Comparison of ENCODE assay signal across 1 cellular context in the genomic region with DNA sequence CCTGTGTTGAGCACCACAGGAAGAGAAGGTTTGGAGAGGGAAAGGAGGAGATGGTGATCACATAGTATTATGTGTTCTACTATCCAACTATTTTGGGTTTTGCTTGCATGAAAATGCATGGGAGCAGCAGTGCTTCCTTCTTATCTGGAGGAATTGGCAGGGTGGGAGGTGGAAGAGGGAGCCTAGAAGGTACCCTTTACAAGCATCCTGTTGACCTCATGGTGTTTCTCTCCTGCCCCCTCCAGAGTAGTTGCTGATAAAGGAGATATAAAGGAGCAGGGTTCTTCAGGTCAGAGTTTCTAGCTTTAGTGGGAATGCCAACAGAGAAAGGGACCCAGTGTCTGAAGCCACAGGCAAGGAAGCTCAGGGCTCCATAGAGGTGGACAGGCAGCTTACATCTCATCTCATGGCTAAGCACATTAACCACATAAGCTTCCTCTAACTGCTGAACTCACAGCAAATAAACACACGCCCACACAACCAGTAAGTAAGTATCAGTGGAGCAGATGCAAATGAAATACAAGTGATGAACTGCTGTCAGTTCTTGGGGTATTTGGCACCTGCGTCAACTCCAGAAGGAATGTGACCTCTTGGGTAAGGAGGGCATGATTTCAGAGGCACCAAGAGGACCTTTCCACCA.
TF ChIP-seq lines count a peak whose summit lies in the region.

No MANE protein-coding gene starts in this region.

TF ChIP-seq in SK-N-SH, 30 proteins besides CTCF, POLR2A, EP300 and RAD21 (continued from another document):
- TF ChIP-seq, protein P1, sequence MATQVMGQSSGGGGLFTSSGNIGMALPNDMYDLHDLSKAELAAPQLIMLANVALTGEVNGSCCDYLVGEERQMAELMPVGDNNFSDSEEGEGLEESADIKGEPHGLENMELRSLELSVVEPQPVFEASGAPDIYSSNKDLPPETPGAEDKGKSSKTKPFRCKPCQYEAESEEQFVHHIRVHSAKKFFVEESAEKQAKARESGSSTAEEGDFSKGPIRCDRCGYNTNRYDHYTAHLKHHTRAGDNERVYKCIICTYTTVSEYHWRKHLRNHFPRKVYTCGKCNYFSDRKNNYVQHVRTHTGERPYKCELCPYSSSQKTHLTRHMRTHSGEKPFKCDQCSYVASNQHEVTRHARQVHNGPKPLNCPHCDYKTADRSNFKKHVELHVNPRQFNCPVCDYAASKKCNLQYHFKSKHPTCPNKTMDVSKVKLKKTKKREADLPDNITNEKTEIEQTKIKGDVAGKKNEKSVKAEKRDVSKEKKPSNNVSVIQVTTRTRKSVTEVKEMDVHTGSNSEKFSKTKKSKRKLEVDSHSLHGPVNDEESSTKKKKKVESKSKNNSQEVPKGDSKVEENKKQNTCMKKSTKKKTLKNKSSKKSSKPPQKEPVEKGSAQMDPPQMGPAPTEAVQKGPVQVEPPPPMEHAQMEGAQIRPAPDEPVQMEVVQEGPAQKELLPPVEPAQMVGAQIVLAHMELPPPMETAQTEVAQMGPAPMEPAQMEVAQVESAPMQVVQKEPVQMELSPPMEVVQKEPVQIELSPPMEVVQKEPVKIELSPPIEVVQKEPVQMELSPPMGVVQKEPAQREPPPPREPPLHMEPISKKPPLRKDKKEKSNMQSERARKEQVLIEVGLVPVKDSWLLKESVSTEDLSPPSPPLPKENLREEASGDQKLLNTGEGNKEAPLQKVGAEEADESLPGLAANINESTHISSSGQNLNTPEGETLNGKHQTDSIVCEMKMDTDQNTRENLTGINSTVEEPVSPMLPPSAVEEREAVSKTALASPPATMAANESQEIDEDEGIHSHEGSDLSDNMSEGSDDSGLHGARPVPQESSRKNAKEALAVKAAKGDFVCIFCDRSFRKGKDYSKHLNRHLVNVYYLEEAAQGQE (IDR thresholded peaks at IDR 0.05; ENCODE audit: low read depth, low read length): no peak
- TF ChIP-seq TAF1 (IDR thresholded peaks at IDR 0.05; ENCODE audit: borderline replicate concordance, low read depth, low read length) (no peak), RXRA (IDR thresholded peaks at IDR 0.05; ENCODE audit: borderline replicate concordance, low read depth) (no peak), GATA2 (CRISPR knock-in tag; IDR thresholded peaks at IDR 0.05) (no peak), POLR2AphosphoS5 (IDR thresholded peaks at IDR 0.05; ENCODE audit: low read depth, low read length) (no peak), SMC3 (IDR thresholded peaks at IDR 0.05; ENCODE audit: low read depth, low read length) (no peak), MEF2A (IDR thresholded peaks at IDR 0.05; ENCODE audit: borderline replicate concordance, low read depth) (no peak), FOSL2 (IDR thresholded peaks at IDR 0.05; ENCODE audit: borderline replicate concordance, low read depth) (no peak), SIN3A (IDR thresholded peaks at IDR 0.05; ENCODE audit: borderline replicate concordance, low read depth, low read length) (no peak), FOXJ3 (CRISPR knock-in tag; IDR thresholded peaks at IDR 0.05) (no peak), EZH2phosphoT487 (IDR thresholded peaks at IDR 0.05; ENCODE audit: borderline replicate concordance, low read depth) (no peak)
- TF ChIP-seq, protein P2, sequence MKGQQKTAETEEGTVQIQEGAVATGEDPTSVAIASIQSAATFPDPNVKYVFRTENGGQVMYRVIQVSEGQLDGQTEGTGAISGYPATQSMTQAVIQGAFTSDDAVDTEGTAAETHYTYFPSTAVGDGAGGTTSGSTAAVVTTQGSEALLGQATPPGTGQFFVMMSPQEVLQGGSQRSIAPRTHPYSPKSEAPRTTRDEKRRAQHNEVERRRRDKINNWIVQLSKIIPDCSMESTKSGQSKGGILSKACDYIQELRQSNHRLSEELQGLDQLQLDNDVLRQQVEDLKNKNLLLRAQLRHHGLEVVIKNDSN (IDR thresholded peaks at IDR 0.05; ENCODE audit: borderline replicate concordance, low read depth): no peak
